Comparison of ENCODE assay signal across 8 cellular contexts in genomic region chr14:23320584-23321571, GRCh38. TPM values are rescaled to one million over a fixed set of nuclear protein-coding genes. Genes with fewer than 3 reads are reported as not detected.
DNase-seq lines count a peak whose midpoint lies in the region; ATAC-seq, FAIRE-seq and TF ChIP-seq lines count a peak whose summit lies in the region.

Gene PABPN1 (plus strand): TSS chr14:23321457. CDS start chr14:23321470, 13 bp downstream.

- peak within 1 kb of the TSS; percentile 92 for H3K4me3 Mint-ChIP-seq in activated CD4-positive, alpha-beta memory T cell treated with anti-CD3 and anti-CD28 coated beads for 36 hours

- H3K36me3 Mint-ChIP-seq in activated CD4-positive, alpha-beta memory T cell treated with anti-CD3 and anti-CD28 coated beads for 36 hours, result peaks cover 21% of the 10 kb centered on the region

- H4K20me1 ChIP-seq in HepG2 (ENCODE audit: insufficient read depth, low read length), result peaks cover 11% of the 10 kb centered on the region; the same call in 1 of the 2 replicates

- peaks cover 18 to 36% of the 10 kb centered on the region in 2 experiments for H3K36me3 ChIP-seq in HepG2 (replicated peaks in 1 of 2; ENCODE audit: control insufficient read depth in 1 of 2, insufficient read depth in 2 of 2, low read length in 2 of 2)

- H3K4me2 ChIP-seq in HepG2 (ENCODE audit: low read depth, low read length), result peak within 1 kb of the TSS; percentile 96

- peaks cover 23% of the 10 kb centered on the region for H3K4me1 Mint-ChIP-seq in activated CD4-positive, alpha-beta memory T cell treated with anti-CD3 and anti-CD28 coated beads for 36 hours (ENCODE audit: low read depth)

- H3K27ac Mint-ChIP-seq in activated CD4-positive, alpha-beta memory T cell treated with anti-CD3 and anti-CD28 coated beads for 36 hours, result peak within 1 kb of the TSS; percentile 90

- ATAC-seq in GM19438 (IDR thresholded peaks at IDR 0.05; ENCODE audit: low read depth, unreplicated experiment), result peak; percentile 87
- ATAC-seq in HG03575 (IDR thresholded peaks at IDR 0.05; ENCODE audit: extremely low read depth, insufficient number of reproducible peaks, low FRiP score, unreplicated experiment), result peak; percentile 86
- peak; percentile 94 for ATAC-seq in HepG2

- peak within 1 kb of the TSS; percentile 99 for H3K9ac ChIP-seq in HepG2 (ENCODE audit: insufficient read depth, low read depth, low read length)

- POLR2A ChIA-PET in activated CD4-positive, alpha-beta memory T cell treated with anti-CD3 and anti-CD28 coated beads for 36 hours (lab: Charles Lee), result interaction anchor here (0.6 to 4.5 kb wide), 10 partner anchors 19 to 921 kb away, joined by 3 to 102 read pairs (median 5); partner anchors contain the start of genes ACIN1, AP1G2, C14orf119 and DCAF11
- POLR2A ChIA-PET in HepG2 (lab: Yijun Ruan, JAX), result interaction anchor here (0.6 to 13.2 kb wide), 88 partner anchors 9 to 1121 kb away, joined by 3 to 1053 read pairs (median 5); partner anchors contain the start of genes ACIN1, AJUBA, AP1G2 and BCL2L2

- no peaks in the 10 kb centered on the region for H3K9me3 Mint-ChIP-seq in activated CD4-positive, alpha-beta memory T cell treated with anti-CD3 and anti-CD28 coated beads for 36 hours

- intact Hi-C loops in activated CD4-positive, alpha-beta memory T cell treated with anti-CD3 and anti-CD28 coated beads for 36 hours (cut with micrococcal nuclease), result loop anchor here (1.0 to 2.0 kb wide), 6 partner anchors 20 to 793 kb away; partner anchors contain the start of genes ACIN1, C14orf119, DCAF11 and HOMEZ
- intact Hi-C loops in HepG2 (cut with micrococcal nuclease; ENCODE audit: unreplicated experiment), result loop anchor here (1.0 kb wide), 4 partner anchors 15 to 148 kb away; partner anchors contain the start of genes BCL2L2, HOMEZ and NGDN

- H3K9me3 ChIP-seq in HepG2 (ENCODE audit: low read length), result no peaks in the 10 kb centered on the region

- peak; percentile 68 to 90; a peak in 3 of 4 replicates for TF ChIP-seq EP300 in HepG2 (IDR thresholded peaks at IDR 0.05; ENCODE audit: low read depth in 2 of 2, low read length in 2 of 2)
- TF ChIP-seq EP300 in HepG2 (CRISPR knock-in tag; IDR thresholded peaks at IDR 0.05; ENCODE audit: borderline replicate concordance), result peak; percentile 83

- peaks cover 23% of the 10 kb centered on the region for H3K79me2 ChIP-seq in HepG2 (ENCODE audit: insufficient read depth, low read length)

- BruUV-seq in HepG2 (replicated peaks; lab: Mats Ljungman, UMichigan), result no TSS peak

- peak; percentile 10 for TF ChIP-seq CTCF in HepG2 (CRISPR knock-in tag; IDR thresholded peaks at IDR 0.05)

- peak within 1 kb of the TSS; percentile 79 to 99 (median 98) for H3K4me3 ChIP-seq in HepG2 (replicated peaks in 1 of 3; ENCODE audit: insufficient read depth in 1 of 3, low read depth in 2 of 3, low read length in 3 of 3)

- TF ChIP-seq POLR2A in HepG2 (IDR thresholded peaks at IDR 0.05; ENCODE audit: insufficient read depth in 1 of 2, low read depth in 2 of 2, low read length in 2 of 2), result peak in 1 of 2 experiments; percentile 91; a peak in 2 of 4 replicates

- peak within 1 kb of the TSS; percentile 95 for H3K27ac ChIP-seq in HepG2 (ENCODE audit: extremely low read length, insufficient read depth, low read length)

- peak; percentile 67 for TF ChIP-seq RAD21 in HepG2 (CRISPR knock-in tag; IDR thresholded peaks at IDR 0.05)

- in situ Hi-C loops in HepG2 (cut with HindIII; ENCODE audit: extremely low pct_ligation_motif_present, low pct_unique_long_range_greater_than_20kb), result loop anchor here (5.0 to 25.0 kb wide), 2 partner anchors 236 to 816 kb away; partner anchors contain the start of genes EMC9, FITM1, PSME1 and PSME2

- peaks cover 0 to 6% of the 10 kb centered on the region in 2 experiments; a peak in 2 of 5 replicates for H3K27me3 ChIP-seq in HepG2 (ENCODE audit: control insufficient read depth in 1 of 2, insufficient read depth in 2 of 2, low read length in 2 of 2)

- H3K27me3 Mint-ChIP-seq in activated CD4-positive, alpha-beta memory T cell treated with anti-CD3 and anti-CD28 coated beads for 36 hours, result no peaks in the 10 kb centered on the region

- peak; percentile 96 for FAIRE-seq in HepG2 (lab: Jason Lieb, UNC)

- 7% methylated on average over 58 of the region's 63 CpGs for WGBS in HepG2 (ENCODE audit: low lambda C conversion rate)

- DNase-seq in CD1c-positive myeloid dendritic cell (ENCODE audit: extremely low spot score), result peak; percentile 100
- DNase-seq in NCI-H82 treated with DMSO at 0.1 percent for 48 hours (lab: John Stamatoyannopoulos, UW; ENCODE audit: unreplicated experiment), result peak; percentile 100
- DNase-seq in activated CD4-positive, alpha-beta memory T cell treated with anti-CD3 and anti-CD28 coated beads for 36 hours, result peak; percentile 99
- DNase-seq in dermis microvascular lymphatic vessel endothelial cell (ENCODE audit: low read depth in 2 of 2), result peak; percentile 100
- DNase-seq in HepG2 (ENCODE audit: low spot score), result peak; percentile 100
- peak; percentile 93 for DNase-seq in stimulated activated CD4-positive, alpha-beta T cell treated with anti-CD3 and anti-CD28 coated beads, Interleukin-4, amount 100 ng/mL, for 1 hour

- CTCF ChIA-PET in activated CD4-positive, alpha-beta memory T cell treated with anti-CD3 and anti-CD28 coated beads for 36 hours (lab: Charles Lee), result interaction anchor here (0.6 to 4.8 kb wide), 21 partner anchors 15 to 921 kb away, joined by 3 to 76 read pairs (median 6); partner anchors contain the start of genes ACIN1, BCL2L2, C14orf119 and CDH24
- CTCF ChIA-PET in HepG2 (lab: Yijun Ruan, JAX; ENCODE audit: low intra/inter-chr PET ratio, low total read pairs), result interaction anchor here (0.6 to 1.9 kb wide), 4 partner anchors 15 to 56 kb away, joined by 3 to 7 read pairs (median 4); partner anchors contain the start of gene BCL2L2

- H3K4me1 ChIP-seq in HepG2 (ENCODE audit: insufficient read depth, low read length), result peaks cover 36% of the 10 kb centered on the region

- peak within 1 kb of the TSS; percentile 7 for H2AFZ ChIP-seq in HepG2 (ENCODE audit: low read length)

TF ChIP-seq in HepG2, 621 proteins besides CTCF, POLR2A, EP300 and RAD21 (continues in another document):
- TF ChIP-seq RBAK (CRISPR knock-in tag; IDR thresholded peaks at IDR 0.05) (no peak; the same call in 1 of the 2 replicates), ZNF530 (CRISPR knock-in tag; IDR thresholded peaks at IDR 0.05; ENCODE audit: low read depth) (no peak), SIX1 (CRISPR knock-in tag; IDR thresholded peaks at IDR 0.05; ENCODE audit: borderline replicate concordance) (peak; percentile 70; the same call in 1 of the 2 replicates), ZNF790 (CRISPR knock-in tag; IDR thresholded peaks at IDR 0.05; ENCODE audit: borderline replicate concordance) (peak; percentile 81; the same call in 1 of the 2 replicates), PBX3 (CRISPR knock-in tag; IDR thresholded peaks at IDR 0.05; ENCODE audit: borderline replicate concordance) (peak; percentile 99), SAP130 (CRISPR knock-in tag; IDR thresholded peaks at IDR 0.05; ENCODE audit: low read depth) (peak; percentile 98), TSC22D2 (CRISPR knock-in tag; IDR thresholded peaks at IDR 0.05; ENCODE audit: borderline replicate concordance) (0 out of 2 replicates have a peak, but pooled peaks have one; percentile 65), HOXA3 (CRISPR knock-in tag; IDR thresholded peaks at IDR 0.05) (peak; percentile 99)

RNA-seq across cellular contexts. Expression of gene PABPN1, which starts in this region (rescaled TPM):
- total RNA-seq in activated CD4-positive, alpha-beta memory T cell treated with anti-CD3 and anti-CD28 coated beads for 36 hours, result 100 to 1,000 TPM; 198 to 209 TPM
- total RNA-seq in dermis microvascular lymphatic vessel endothelial cell (67.0 and 90.6 TPM in 2 replicates), HepG2 (2016; rRNA removed; fragmentation: Illumina TruSeq; extraction: Trizol) (173 and 233 TPM in 2 replicates)
- 164 and 170 TPM in 2 replicates for total RNA-seq in HepG2 (2016; cell fraction: cytosol; rRNA removed; fragmentation: Illumina TruSeq; extraction: Trizol; ENCODE audit: low read depth)
- total RNA-seq in HepG2 (2016; cell fraction: insoluble cytoplasmic fraction; rRNA removed; fragmentation: Illumina TruSeq; extraction: Trizol), result 151 and 261 TPM in 2 replicates
- total RNA-seq in HepG2 (2016; cell fraction: membrane; rRNA removed; fragmentation: Illumina TruSeq; extraction: Trizol), result 240 and 258 TPM in 2 replicates
- total RNA-seq in HepG2 (2016; cell fraction: nucleus; rRNA removed; fragmentation: Illumina TruSeq; extraction: Trizol), result 233 and 257 TPM in 2 replicates
- 524 and 560 TPM in 2 replicates for polyA plus RNA-seq in HepG2 (2011; rRNA removed)
- 223 and 254 TPM in 2 replicates for polyA plus RNA-seq in HepG2 (2011; cell fraction: cytosol; rRNA removed)
- 1,653 and 1,890 TPM in 2 replicates for polyA plus RNA-seq in HepG2 (2011; cell fraction: nucleus; rRNA removed)
- 250 and 273 TPM in 2 replicates for polyA plus RNA-seq in HepG2 (2012)
- 203 and 217 TPM in 2 replicates for polyA plus RNA-seq in HepG2 (2016; cell fraction: cytosol; fragmentation: Illumina TruSeq; extraction: Trizol; ENCODE audit: low read depth)
- 267 and 292 TPM in 2 replicates for polyA plus RNA-seq in HepG2 (2016; cell fraction: insoluble cytoplasmic fraction; fragmentation: Illumina TruSeq; extraction: Trizol; ENCODE audit: low read depth)
- 282 and 307 TPM in 2 replicates for polyA plus RNA-seq in HepG2 (2016; cell fraction: membrane; fragmentation: Illumina TruSeq; extraction: Trizol; ENCODE audit: low read depth)
- polyA plus RNA-seq in HepG2 (2016; cell fraction: nucleus; fragmentation: Illumina TruSeq; extraction: Trizol; ENCODE audit: insufficient read depth, low read depth), result 742 and 751 TPM in 2 replicates
- polyA minus RNA-seq in HepG2 (2011; rRNA and poly(A)+ RNA removed; ENCODE audit: low replicate concordance), result 87.7 and 98.1 TPM in 2 replicates
- 48.4 and 51.4 TPM in 2 replicates for polyA minus RNA-seq in HepG2 (2011; cell fraction: cytosol; rRNA and poly(A)+ RNA removed)
- polyA minus RNA-seq in HepG2 (2011; cell fraction: nucleus; rRNA and poly(A)+ RNA removed), result 305 and 331 TPM in 2 replicates

Comparison
In these comparisons a context has a peak if more than half of its experiments do, and no peak if none do; other contexts are left out.
1. Peak in every context shown above with its lines: DNase-seq, ATAC-seq, H3K4me3 ChIP-seq and H3K27ac ChIP-seq.